ENCODE assay signal across 9 cellular contexts in the genomic region with DNA sequence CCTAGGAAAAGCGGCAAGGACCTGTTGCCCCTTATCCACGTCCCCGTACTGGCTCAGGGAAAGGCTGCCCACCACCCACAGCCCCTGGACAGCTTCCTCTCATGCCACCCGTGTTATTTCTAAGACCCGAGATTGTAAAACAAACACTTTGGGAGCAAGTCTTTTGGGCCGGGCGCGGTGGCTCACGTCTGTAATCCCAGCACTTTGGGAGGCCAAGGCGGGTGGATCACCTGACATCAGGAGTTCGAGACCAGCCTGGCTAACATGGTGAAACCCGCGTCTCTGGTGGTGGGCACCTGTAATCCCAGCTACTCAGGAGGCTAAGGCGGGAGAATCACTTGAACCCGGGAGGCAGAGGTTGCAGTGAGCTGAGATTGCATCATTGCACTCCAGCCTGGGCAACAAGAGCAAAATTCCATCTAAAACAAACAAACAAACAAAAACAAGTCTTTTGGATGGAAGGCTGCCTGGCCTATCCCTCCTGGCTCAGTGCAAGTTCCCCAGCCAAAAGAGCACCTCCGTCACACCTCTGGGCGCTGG. TPM values are rescaled to one million over a fixed set of nuclear protein-coding genes. Genes with fewer than 3 reads are reported as not detected.
DNase-seq lines count a peak whose midpoint lies in the region; ATAC-seq, FAIRE-seq and TF ChIP-seq lines count a peak whose summit lies in the region.
"Not testable (repeated sequence)": the region's sequence is repeated elsewhere in the genome, so short reads cannot be mapped to it uniquely, and the experiment has no call there.
"Had no signal": no experiment of that assay in that cellular context is flagged by ENCODE, and none has a peak within 500 bp of the region (broad histone marks: within the 10 kb centered on the region; RNA-seq: fewer than 3 reads in every experiment).

No MANE protein-coding gene starts in this region.

- not testable (repeated sequence) for H2AFZ ChIP-seq in MM.1S (ENCODE audit: low read length)

- H3K4me3 Mint-ChIP-seq in CD8-positive, alpha-beta T cell = peak overlapping the region; percentile 57
- H3K4me3 Mint-ChIP-seq in activated CD4-positive, alpha-beta memory T cell treated with anti-CD3 and anti-CD28 coated beads, Interleukin-2, amount 10 ng/mL, durations not matched to agents 7 days and 5 days = peak overlapping the region; percentile 39
- H3K4me3 Mint-ChIP-seq in memory B cell = peak overlapping the region; percentile 67

- H3K9me2 ChIP-seq in MM.1S (replicated peaks; ENCODE audit: insufficient read depth, low read length) = not testable (repeated sequence)

- in situ Hi-C loops in transverse colon (cut with MboI; ENCODE audit: low pct_ligation_motif_present in 1 of 4, low pct_unique_long_range_greater_than_20kb in 1 of 4, low sequenced_read_pairs in 3 of 4) = not testable (repeated sequence)

- H3K36me3 Mint-ChIP-seq in CD8-positive, alpha-beta T cell; activated CD4-positive, alpha-beta memory T cell treated with anti-CD3 and anti-CD28 coated beads, Interleukin-2, amount 10 ng/mL, durations not matched to agents 7 days and 5 days (ENCODE audit: low read depth); memory B cell: not testable (repeated sequence)

- WGBS in prostate gland = 76% methylated on average over 17 of the region's 17 CpGs
- WGBS in transverse colon (ENCODE audit: low coverage in 1 of 2), 2 donors = 65 to 100% methylated on average over 1 to 17 of the region's 17 CpGs

- TF ChIP-seq CTCF in CD8-positive, alpha-beta T cell (IDR thresholded peaks at IDR 0.05); MM.1S (IDR thresholded peaks at IDR 0.05; ENCODE audit: low read length); bronchial epithelial cell (IDR thresholded peaks at IDR 0.05; ENCODE audit: insufficient read depth, low read length, severe bottlenecking); foreskin fibroblast (IDR thresholded peaks at IDR 0.05; ENCODE audit: low read depth, low read length); prostate gland (IDR thresholded peaks at IDR 0.05); transverse colon (IDR thresholded peaks at IDR 0.05): not testable (repeated sequence)

- H3K27me3 Mint-ChIP-seq in CD8-positive, alpha-beta T cell (ENCODE audit: low read depth) = peaks cover 26% of the 10 kb centered on the region
- H3K27me3 Mint-ChIP-seq in activated CD4-positive, alpha-beta memory T cell treated with anti-CD3 and anti-CD28 coated beads, Interleukin-2, amount 10 ng/mL, durations not matched to agents 7 days and 5 days = peaks cover 44% of the 10 kb centered on the region
- peaks cover 13% of the 10 kb centered on the region for H3K27me3 Mint-ChIP-seq in memory B cell

- TF ChIP-seq POLR2A in prostate gland (IDR thresholded peaks at IDR 0.05); transverse colon (IDR thresholded peaks at IDR 0.05): not testable (repeated sequence)

- H3K36me3 ChIP-seq in CD8-positive, alpha-beta T cell (ENCODE audit: insufficient read depth, low read length); MM.1S (replicated peaks; ENCODE audit: insufficient read depth, low read length); bronchial epithelial cell (ENCODE audit: control insufficient read depth, insufficient read depth, low read length); prostate gland; transverse colon: not testable (repeated sequence)

- not testable (repeated sequence) for H3F3A ChIP-seq in MM.1S (ENCODE audit: insufficient read depth, low read length)

- not testable (repeated sequence) for H4K20me1 ChIP-seq in MM.1S (ENCODE audit: insufficient read depth, low read length)

- H3K79me2 ChIP-seq in MM.1S (ENCODE audit: low read length) = not testable (repeated sequence)

- POLR2A ChIA-PET in CD8-positive, alpha-beta T cell (lab: Charles Lee) = interaction anchor here (0.6 to 1.7 kb wide), 3 partner anchors 61 to 1256 kb away, joined by 3 to 7 read pairs (median 3); partner anchors contain the start of gene HP1BP3
- POLR2A ChIA-PET in activated CD4-positive, alpha-beta memory T cell treated with anti-CD3 and anti-CD28 coated beads, Interleukin-2, amount 10 ng/mL, durations not matched to agents 7 days and 5 days (lab: Charles Lee) = interaction anchor here (1.2 kb wide), 1 partner anchor 68 kb away, joined by 5 read pairs; the partner anchor contains the start of gene HP1BP3

- not testable (repeated sequence) for H3K9ac ChIP-seq in MM.1S (ENCODE audit: low read length)

- H3K4me1 Mint-ChIP-seq in CD8-positive, alpha-beta T cell (ENCODE audit: low read depth); memory B cell: not testable (repeated sequence)
- peaks cover 16% of the 10 kb centered on the region for H3K4me1 Mint-ChIP-seq in activated CD4-positive, alpha-beta memory T cell treated with anti-CD3 and anti-CD28 coated beads, Interleukin-2, amount 10 ng/mL, durations not matched to agents 7 days and 5 days

- not testable (repeated sequence) for TF ChIP-seq EP300 in transverse colon (IDR thresholded peaks at IDR 0.05; ENCODE audit: low read depth)

- H3K4me1 ChIP-seq in CD8-positive, alpha-beta T cell (ENCODE audit: insufficient read depth, low read length); MM.1S (ENCODE audit: low read length); prostate gland (replicated peaks): not testable (repeated sequence)
- H3K4me1 ChIP-seq in transverse colon = peaks cover 2 to 16% (median 9%) of the 10 kb centered on the region in 4 donors

- H3K27ac ChIP-seq in CD8-positive, alpha-beta T cell (ENCODE audit: low read depth, low read length); MM.1S (ENCODE audit: low read length); prostate gland: not testable (repeated sequence)
- H3K27ac ChIP-seq in transverse colon = peak overlapping the region in 1 of 4 donors; percentile 40

- not testable (repeated sequence) for H3K4me3 ChIP-seq in CD8-positive, alpha-beta T cell (ENCODE audit: low read depth, low read length)
- H3K4me3 ChIP-seq in MM.1S (ENCODE audit: low read length) (0 out of 2 replicates have a peak overlapping the region, but pooled peaks have one; percentile 22), bronchial epithelial cell (ENCODE audit: low read depth, low read length) (peak overlapping the region; percentile 42), foreskin fibroblast (ENCODE audit: low read depth in 1 of 2, low read length in 2 of 2) (peak overlapping the region; percentile 44 to 48), prostate gland (peak overlapping the region; percentile 32 to 46), transverse colon (peak overlapping the region in 3 of 4 donors; percentile 41 to 45 (median 44))

- FAIRE-seq in bronchial epithelial cell (lab: Jason Lieb, UNC) = not testable (repeated sequence)

- ATAC-seq in CD8-positive, alpha-beta T cell; memory B cell (ENCODE audit: low read depth): not testable (repeated sequence)

- H3K9me3 Mint-ChIP-seq in CD8-positive, alpha-beta T cell; activated CD4-positive, alpha-beta memory T cell treated with anti-CD3 and anti-CD28 coated beads, Interleukin-2, amount 10 ng/mL, durations not matched to agents 7 days and 5 days; memory B cell: not testable (repeated sequence)

- CTCF ChIA-PET in CD8-positive, alpha-beta T cell (lab: Charles Lee) = interaction anchor here (1.4 to 3.7 kb wide), 2 partner anchors 22 to 476 kb away, joined by 3 to 11 read pairs; no protein-coding TSS in a partner anchor
- CTCF ChIA-PET in activated CD4-positive, alpha-beta memory T cell treated with anti-CD3 and anti-CD28 coated beads, Interleukin-2, amount 10 ng/mL, durations not matched to agents 7 days and 5 days (lab: Charles Lee) = interaction anchor here (1.0 kb wide), 1 partner anchor 477 kb away, joined by 4 read pairs; no protein-coding TSS in a partner anchor

- not testable (repeated sequence) for H3K27me3 ChIP-seq in CD8-positive, alpha-beta T cell (ENCODE audit: insufficient read depth, low read length); bronchial epithelial cell (ENCODE audit: control insufficient read depth, insufficient read depth, low read length); prostate gland (replicated peaks; ENCODE audit: insufficient read depth)
- peaks cover 81% of the 10 kb centered on the region for H3K27me3 ChIP-seq in MM.1S (replicated peaks; ENCODE audit: insufficient read depth, low read length)
- H3K27me3 ChIP-seq in transverse colon = peaks cover 37% of the 10 kb centered on the region

- H3K4me2 ChIP-seq in MM.1S (ENCODE audit: low read depth, low read length) = peak overlapping the region; percentile 66; the same call in 1 of the 2 replicates

- not testable (repeated sequence) for DNase-seq in CD8-positive, alpha-beta T cell; MM.1S; activated CD4-positive, alpha-beta memory T cell treated with anti-CD3 and anti-CD28 coated beads, Interleukin-2, amount 10 ng/mL, durations not matched to agents 7 days and 5 days; bronchial epithelial cell (ENCODE audit: low read depth); foreskin fibroblast; prostate gland (ENCODE audit: low spot score); transverse colon
- DNase-seq in memory B cell (ENCODE audit: low spot score in 2 of 2) = peak in 1 of 2 donors; percentile 21

- peak overlapping the region; percentile 16 for H3K27ac Mint-ChIP-seq in CD8-positive, alpha-beta T cell
- H3K27ac Mint-ChIP-seq in activated CD4-positive, alpha-beta memory T cell treated with anti-CD3 and anti-CD28 coated beads, Interleukin-2, amount 10 ng/mL, durations not matched to agents 7 days and 5 days = not testable (repeated sequence)
- H3K27ac Mint-ChIP-seq in memory B cell = peak overlapping the region; percentile 15

- intact Hi-C loops in CD8-positive, alpha-beta T cell (cut with DNase I, micrococcal nuclease); prostate gland (cut with DNase I); transverse colon (cut with DNase I; ENCODE audit: low total_unique reads): not testable (repeated sequence)

- not testable (repeated sequence) for H3K9me3 ChIP-seq in CD8-positive, alpha-beta T cell (ENCODE audit: low read length); MM.1S (replicated peaks; ENCODE audit: insufficient read depth, low read length); prostate gland; transverse colon

RNA-seq across cellular contexts. Expression of gene KIF17, which starts 0.6 kb away (rescaled TPM):
- not detected for total RNA-seq in CD8-positive, alpha-beta T cell
- total RNA-seq in activated CD4-positive, alpha-beta memory T cell treated with anti-CD3 and anti-CD28 coated beads, Interleukin-2, amount 10 ng/mL, durations not matched to agents 7 days and 5 days = not detected
- 1.0 and 3.2 TPM in 2 replicates for total RNA-seq in bronchial epithelial cell
- total RNA-seq in prostate gland = 10 to 100 TPM in 1 of 2 donors, 1 to 10 TPM in 1; 1.6 to 12.6 TPM
- 10 to 100 TPM in 1 of 4 donors, under 1 TPM in 2, not detected in 1; 0.27 to 21.1 (median 0.79) TPM for total RNA-seq in transverse colon

RNA-seq across cellular contexts. Expression of gene SH2D5, which starts 14.1 kb away (rescaled TPM):
- not detected for total RNA-seq in CD8-positive, alpha-beta T cell
- under 1 TPM in 1 of 2 experiments, not detected in 1; 0.23 TPM for total RNA-seq in activated CD4-positive, alpha-beta memory T cell treated with anti-CD3 and anti-CD28 coated beads, Interleukin-2, amount 10 ng/mL, durations not matched to agents 7 days and 5 days
- total RNA-seq in bronchial epithelial cell = 32.6 and 55.3 TPM in 2 replicates
- 1 to 10 TPM in 1 of 2 donors, not detected in 1; 2.2 TPM for total RNA-seq in prostate gland
- total RNA-seq in transverse colon = under 1 TPM in 1 of 4 donors, not detected in 3; 0.37 TPM
- total RNA-seq: mononuclear cell had no signal

RNA-seq across cellular contexts. Expression of gene DDOST, which starts 57.2 kb away (rescaled TPM):
- total RNA-seq in CD8-positive, alpha-beta T cell = 100 to 1,000 TPM in 1 of 2 experiments, 10 to 100 TPM in 1; 97.5 to 114 TPM
- 100 to 1,000 TPM; 171 to 182 TPM for total RNA-seq in activated CD4-positive, alpha-beta memory T cell treated with anti-CD3 and anti-CD28 coated beads, Interleukin-2, amount 10 ng/mL, durations not matched to agents 7 days and 5 days
- total RNA-seq in bronchial epithelial cell = 288 and 346 TPM in 2 replicates
- total RNA-seq in prostate gland = 100 to 1,000 TPM; 223 to 264 TPM
- total RNA-seq in transverse colon = 100 to 1,000 TPM in 3 of 4 donors, 10 to 100 TPM in 1; 70.3 to 157 (median 105) TPM

Comparison
In these comparisons a context has a peak if more than half of its experiments do, and no peak if none do; other contexts are left out.
1. RNA of gene SH2D5, which starts 14.1 kb away (total RNA-seq): 32.6 to 55.3 TPM in bronchial epithelial cell; 2.2 TPM in prostate gland, 0.23 TPM in activated CD4-positive, alpha-beta memory T cell treated with anti-CD3 and anti-CD28 coated beads, Interleukin-2, amount 10 ng/mL, durations not matched to agents 7 days and 5 days, not detected in CD8-positive, alpha-beta T cell and 0.37 TPM in transverse colon; every median in the first group is over 10 times any median in the second.
2. Peak in every context shown above with its lines, with median percentiles within 50 percentile points of each other: H3K4me3 Mint-ChIP-seq.